8 cellular contexts compared by ENCODE assay signal in genomic region chr10:59181668-59182067, GRCh38. TPM values are rescaled to one million over a fixed set of nuclear protein-coding genes. Genes with fewer than 3 reads are reported as not detected.
A peak's percentile ranks its signal among the peaks of the same experiment; 100 is the strongest.
DNase-seq lines count a peak whose midpoint lies in the region; ATAC-seq and TF ChIP-seq lines count a peak whose summit lies in the region.

No MANE protein-coding gene starts in this region.

- H3K27me3 ChIP-seq in Peyer's patch: no peaks in the 10 kb centered on the region

- peaks cover 8% of the 10 kb centered on the region for H3K27me3 Mint-ChIP-seq in activated T-helper 2 cell treated with anti-CD3 and anti-CD28 coated beads, Interferon-gamma antibody, Interleukin-2, Interleukin-4, amounts not matched to agents 10 μg/mL and 5 μg/mL and 100 μg/mL, durations not matched to agents 14 hours and 24 hours and 36 hours (ENCODE audit: low read depth)

- H3K27ac Mint-ChIP-seq in activated T-helper 2 cell treated with anti-CD3 and anti-CD28 coated beads, Interferon-gamma antibody, Interleukin-2, Interleukin-4, amounts not matched to agents 10 μg/mL and 5 μg/mL and 100 μg/mL, durations not matched to agents 14 hours and 24 hours and 36 hours: no peak overlapping the region

- no peak overlapping the region for H3K27ac ChIP-seq in Peyer's patch

- no peaks in the 10 kb centered on the region for H3K9me3 Mint-ChIP-seq in activated T-helper 2 cell treated with anti-CD3 and anti-CD28 coated beads, Interferon-gamma antibody, Interleukin-2, Interleukin-4, amounts not matched to agents 10 μg/mL and 5 μg/mL and 100 μg/mL, durations not matched to agents 14 hours and 24 hours and 36 hours

- no peaks in the 10 kb centered on the region for H3K4me1 ChIP-seq in Peyer's patch

- H3K36me3 ChIP-seq in Peyer's patch: no peaks in the 10 kb centered on the region

- H3K4me3 ChIP-seq in Peyer's patch (no peak overlapping the region), fibroblast of pulmonary artery (replicated peaks; ENCODE audit: low read depth, low read length) (no peak overlapping the region)

- no peak for TF ChIP-seq POLR2A in Peyer's patch (IDR thresholded peaks at IDR 0.05)

- TF ChIP-seq CTCF in Peyer's patch (IDR thresholded peaks at IDR 0.05) (peak in 4 of 6 experiments; percentile 34 to 90 (median 85)), fibroblast of pulmonary artery (IDR thresholded peaks at IDR 0.05; ENCODE audit: low read length, missing control alignments) (peak; percentile 65)

- no peak for ATAC-seq in GM19455 (IDR thresholded peaks at IDR 0.05; ENCODE audit: unreplicated experiment)

- H3K36me3 Mint-ChIP-seq in activated T-helper 2 cell treated with anti-CD3 and anti-CD28 coated beads, Interferon-gamma antibody, Interleukin-2, Interleukin-4, amounts not matched to agents 10 μg/mL and 5 μg/mL and 100 μg/mL, durations not matched to agents 14 hours and 24 hours and 36 hours (ENCODE audit: low read depth): no peaks in the 10 kb centered on the region

- peaks cover 1% of the 10 kb centered on the region for H3K4me1 Mint-ChIP-seq in activated T-helper 2 cell treated with anti-CD3 and anti-CD28 coated beads, Interferon-gamma antibody, Interleukin-2, Interleukin-4, amounts not matched to agents 10 μg/mL and 5 μg/mL and 100 μg/mL, durations not matched to agents 14 hours and 24 hours and 36 hours (ENCODE audit: low read depth)

- H3K9me3 ChIP-seq in Peyer's patch: no peaks in the 10 kb centered on the region

- intact Hi-C loops in activated T-helper 2 cell treated with anti-CD3 and anti-CD28 coated beads, Interferon-gamma antibody, Interleukin-2, Interleukin-4, amounts not matched to agents 10 μg/mL and 5 μg/mL and 100 μg/mL, durations not matched to agents 14 hours and 24 hours and 36 hours (cut with micrococcal nuclease): no loop called here

- DNase-seq in SIG-M5 treated with dmso at 0.1 percent for 504 hours (lab: John Stamatoyannopoulos, UW; ENCODE audit: unreplicated experiment) (peak; percentile 1), SIG-M5 (lab: John Stamatoyannopoulos, UW) (no peak), HPDE6-E6E7 (ENCODE audit: extremely low spot score) (peak; percentile 47), Peyer's patch (peak in 1 of 3 donors; percentile 44), fibroblast of pulmonary artery (ENCODE audit: low read depth) (peak; percentile 78), renal cortical epithelial cell (ENCODE audit: low read depth) (peak; percentile 85)
- DNase-seq in activated T-helper 2 cell treated with anti-CD3 and anti-CD28 coated beads, Interferon-gamma antibody, Interleukin-2, Interleukin-4, amounts not matched to agents 10 μg/mL and 5 μg/mL and 100 μg/mL, durations not matched to agents 14 hours and 24 hours and 36 hours (ENCODE audit: low spot score): no peak

- H3K4me3 Mint-ChIP-seq in activated T-helper 2 cell treated with anti-CD3 and anti-CD28 coated beads, Interferon-gamma antibody, Interleukin-2, Interleukin-4, amounts not matched to agents 10 μg/mL and 5 μg/mL and 100 μg/mL, durations not matched to agents 14 hours and 24 hours and 36 hours (ENCODE audit: low read depth): no peak overlapping the region

RNA-seq across cellular contexts. Expression of gene PHYHIPL, which starts 5.2 kb away (rescaled TPM):
- total RNA-seq in Peyer's patch (10 to 100 TPM in 3 of 4 donors, 1 to 10 TPM in 1; 2.5 to 12.3 (median 10.8) TPM), renal cortical epithelial cell (0.15 and 0.35 TPM in 2 replicates)
- not detected in 2 replicates for total RNA-seq in activated T-helper 2 cell treated with anti-CD3 and anti-CD28 coated beads, Interferon-gamma antibody, Interleukin-2, Interleukin-4, amounts not matched to agents 10 μg/mL and 5 μg/mL and 100 μg/mL, durations not matched to agents 14 hours and 24 hours and 36 hours

Comparison
In these comparisons a context has a peak if more than half of its experiments do, and no peak if none do; other contexts are left out.
1. DNase-seq: peak in SIG-M5 treated with dmso at 0.1 percent for 504 hours (single experiment), HPDE6-E6E7 (single experiment), fibroblast of pulmonary artery (single experiment) and renal cortical epithelial cell (single experiment); none in SIG-M5 (single experiment) and activated T-helper 2 cell treated with anti-CD3 and anti-CD28 coated beads, Interferon-gamma antibody, Interleukin-2, Interleukin-4, amounts not matched to agents 10 μg/mL and 5 μg/mL and 100 μg/mL, durations not matched to agents 14 hours and 24 hours and 36 hours (single experiment).